9 cellular contexts compared by ENCODE assay signal in genomic region chr7:131008840-131009651, GRCh38.
A peak's percentile ranks its signal among the peaks of the same experiment; 100 is the strongest.
DNase-seq lines count a peak whose midpoint lies in the region; ATAC-seq, FAIRE-seq and TF ChIP-seq lines count a peak whose summit lies in the region.
"Had no signal": no experiment of that assay in that cellular context is flagged by ENCODE, and none has a peak within 500 bp of the region (broad histone marks: within the 10 kb centered on the region; RNA-seq: fewer than 3 reads in every experiment).

No MANE protein-coding gene starts in this region.

- ATAC-seq in HG02870 (IDR thresholded peaks at IDR 0.05; ENCODE audit: unreplicated experiment) = peak; percentile 43
- no peak for ATAC-seq in GM21367 (IDR thresholded peaks at IDR 0.05; ENCODE audit: unreplicated experiment)
- ATAC-seq in GM21390 (IDR thresholded peaks at IDR 0.05; ENCODE audit: unreplicated experiment) = no peak

- H3K9me3 ChIP-seq in ascending aorta (no peaks in the 10 kb centered on the region), small intestine (ENCODE audit: control insufficient read depth, low read depth) (no peaks in the 10 kb centered on the region)

- H3K27me3 Mint-ChIP-seq in mesothelial cell of epicardium (ENCODE audit: low read depth) = no peaks in the 10 kb centered on the region

- peak; percentile 29 for DNase-seq in AG20443 (ENCODE audit: low spot score)
- no peak for DNase-seq in ascending aorta (ENCODE audit: low spot score in 2 of 2)
- DNase-seq in mesothelial cell of epicardium (ENCODE audit: low spot score in 2 of 2, unreplicated experiment in 2 of 2) = no peak
- no peak for DNase-seq in D721Med (ENCODE audit: insufficient read length, low spot score)
- DNase-seq in small intestine = no peak
- DNase-seq: DMS153 had no signal

- peaks cover 13 to 50% of the 10 kb centered on the region in 2 donors for H3K4me1 ChIP-seq in ascending aorta
- peaks cover 0 to 27% of the 10 kb centered on the region in 2 donors for H3K4me1 ChIP-seq in small intestine (ENCODE audit: control insufficient read depth in 2 of 2, insufficient read depth in 1 of 2, low read depth in 1 of 2, low read length in 1 of 2)

- intact Hi-C loops in ascending aorta (cut with DNase I) = no loop called here

- WGBS in small intestine, 3 donors = 49 to 56% (median 56%) methylated on average over 5 of the region's 5 CpGs

- TF ChIP-seq CTCF in ascending aorta (IDR thresholded peaks at IDR 0.05) (no peak), mesothelial cell of epicardium (IDR thresholded peaks at IDR 0.05; ENCODE audit: unreplicated experiment) (no peak), D721Med (IDR thresholded peaks at IDR 0.05; ENCODE audit: insufficient read depth, missing control alignments) (no peak)

- H3K4me3 ChIP-seq in ascending aorta (no peak overlapping the region), small intestine (ENCODE audit: low read depth in 1 of 2, low read length in 2 of 2) (no peak overlapping the region)

- H3K9me3 Mint-ChIP-seq in mesothelial cell of epicardium = no peaks in the 10 kb centered on the region

- no peaks in the 10 kb centered on the region for H3K36me3 ChIP-seq in ascending aorta
- H3K36me3 ChIP-seq in small intestine (ENCODE audit: control insufficient read depth in 2 of 2, insufficient read depth in 2 of 2, low read length in 2 of 2) = no peaks in the 10 kb centered on the region

- peak overlapping the region; percentile 85 for H3K27ac Mint-ChIP-seq in mesothelial cell of epicardium

- no peak overlapping the region for H3K4me3 Mint-ChIP-seq in mesothelial cell of epicardium

- H3K4me1 Mint-ChIP-seq in mesothelial cell of epicardium = peaks cover 61% of the 10 kb centered on the region

- no peaks in the 10 kb centered on the region for H3K36me3 Mint-ChIP-seq in mesothelial cell of epicardium

- no peaks in the 10 kb centered on the region for H3K27me3 ChIP-seq in ascending aorta
- no peaks in the 10 kb centered on the region for H3K27me3 ChIP-seq in small intestine (ENCODE audit: control insufficient read depth in 2 of 2, insufficient read depth in 2 of 2, low read length in 2 of 2)

- H3K27ac ChIP-seq in ascending aorta (peak overlapping the region; percentile 75 to 79), small intestine (ENCODE audit: low read depth in 1 of 2, low read length in 1 of 2) (no peak overlapping the region)

- FAIRE-seq in D721Med (lab: Jason Lieb, UNC) (no peak), small intestine (lab: Jason Lieb, UNC) (no peak)

Comparison
In these comparisons a context has a peak if more than half of its experiments do, and no peak if none do; other contexts are left out.
1. H3K27ac ChIP-seq: peak in ascending aorta (2 of 2); none in small intestine (0 of 2).